ENCODE assay signal across 8 cellular contexts in genomic region chr21:32907521-32907920, GRCh38.
"Had no signal": no experiment of that assay in that cellular context is flagged by ENCODE, and none has a peak within 500 bp of the region (broad histone marks: within the 10 kb centered on the region; RNA-seq: fewer than 3 reads in every experiment).

No MANE protein-coding gene starts in this region.

- DNase-seq: H9, HCEC 1CT, HFFc6, IMR-90 had no signal

- H3K9me3 Mint-ChIP-seq: GM23338, HFFc6 had no signal

- H3K4me3 Mint-ChIP-seq: GM23338, H9, HFFc6 had no signal

- H3K4me2 ChIP-seq: GM23338 had no signal

- H3K27ac Mint-ChIP-seq: GM23338, H9, HFFc6 had no signal

- H3K4me1 Mint-ChIP-seq: GM23338, H9 had no signal

- H2AFZ ChIP-seq: GM23338 had no signal

- H3K4me3 ChIP-seq: GM23338 had no signal

- ATAC-seq: GM23338 had no signal

- FAIRE-seq: H1, H54, HTR-8/SVneo had no signal
